ENCODE assay signal across 8 cellular contexts in genomic region chr13:45055198-45055901, GRCh38.
A peak's percentile ranks its signal among the peaks of the same experiment; 100 is the strongest.
DNase-seq lines count a peak whose midpoint lies in the region; ATAC-seq and TF ChIP-seq lines count a peak whose summit lies in the region.

No MANE protein-coding gene starts in this region.

- H3K27ac Mint-ChIP-seq in stimulated activated naive CD8-positive, alpha-beta T cell treated with anti-CD3 and anti-CD28 coated beads, Interleukin-15, amount 100 ng/mL, for 72 hours = no peak overlapping the region
- H3K27ac Mint-ChIP-seq in T-helper 17 cell = no peak overlapping the region

- no peak overlapping the region for H3K4me3 ChIP-seq in left ventricle myocardium inferior

- H3K27ac ChIP-seq in left ventricle myocardium inferior (replicated peaks) = peak overlapping the region; percentile 16

- no peaks in the 10 kb centered on the region for H3K36me3 ChIP-seq in left ventricle myocardium inferior

- H3K4me3 Mint-ChIP-seq in stimulated activated naive CD8-positive, alpha-beta T cell treated with anti-CD3 and anti-CD28 coated beads, Interleukin-15, amount 100 ng/mL, for 72 hours = peak overlapping the region; percentile 45 to 61
- H3K4me3 Mint-ChIP-seq in T-helper 17 cell = no peak overlapping the region

- peaks cover 15% of the 10 kb centered on the region for H3K4me1 ChIP-seq in left ventricle myocardium inferior

- no peak for ATAC-seq in Right ventricle myocardium inferior
- ATAC-seq in stimulated activated naive CD8-positive, alpha-beta T cell treated with anti-CD3 and anti-CD28 coated beads, Interleukin-15, amount 100 ng/mL, for 72 hours = peak; percentile 100
- no peak for ATAC-seq in T-helper 17 cell

- intact Hi-C loops in left ventricle myocardium inferior (cut with micrococcal nuclease) (no loop called here), Right ventricle myocardium inferior (cut with DNase I) (no loop called here)

- H3K27me3 ChIP-seq in left ventricle myocardium inferior (ENCODE audit: low read depth) = no peaks in the 10 kb centered on the region

- no peak for TF ChIP-seq CTCF in left ventricle myocardium inferior (IDR thresholded peaks at IDR 0.05; ENCODE audit: borderline replicate concordance)

- H3K4me1 Mint-ChIP-seq in stimulated activated naive CD8-positive, alpha-beta T cell treated with anti-CD3 and anti-CD28 coated beads, Interleukin-15, amount 100 ng/mL, for 72 hours = peaks cover 30% of the 10 kb centered on the region
- H3K4me1 Mint-ChIP-seq in T-helper 17 cell = peaks cover 12% of the 10 kb centered on the region

- H3K9me3 Mint-ChIP-seq in stimulated activated naive CD8-positive, alpha-beta T cell treated with anti-CD3 and anti-CD28 coated beads, Interleukin-15, amount 100 ng/mL, for 72 hours = no peaks in the 10 kb centered on the region

- H3K9me3 ChIP-seq in left ventricle myocardium inferior (replicated peaks) (no peaks in the 10 kb centered on the region), T-helper 17 cell (ENCODE audit: control insufficient read depth, low read length, poor library complexity, severe bottlenecking) (no peaks in the 10 kb centered on the region)

- peaks cover 4% of the 10 kb centered on the region for H3K36me3 Mint-ChIP-seq in T-helper 17 cell (ENCODE audit: low read depth)

- peaks cover 58% of the 10 kb centered on the region for H3K27me3 Mint-ChIP-seq in stimulated activated naive CD8-positive, alpha-beta T cell treated with anti-CD3 and anti-CD28 coated beads, Interleukin-15, amount 100 ng/mL, for 72 hours
- H3K27me3 Mint-ChIP-seq in T-helper 17 cell = peaks cover 36% of the 10 kb centered on the region

- no peak for DNase-seq in left ventricle myocardium inferior
- no peak for DNase-seq in Right ventricle myocardium inferior (ENCODE audit: missing footprints)
- DNase-seq in HS-27A (ENCODE audit: low read depth) = peak; percentile 59
- DNase-seq in activated T-helper 9 cell treated with anti-CD3 and anti-CD28 coated beads, Interleukin-2, amount 50 U/mL, for 16 hours (ENCODE audit: low read depth) = peak; percentile 41
- DNase-seq in kidney tubule cell (ENCODE audit: low spot score) = peak; percentile 91
- peak; percentile 51 to 74 for DNase-seq in stimulated activated naive CD8-positive, alpha-beta T cell treated with anti-CD3 and anti-CD28 coated beads, Interleukin-15, amount 100 ng/mL, for 72 hours
- DNase-seq in HK-2 (ENCODE audit: unreplicated experiment) = no peak
- no peak for DNase-seq in T-helper 17 cell

Comparison
In these comparisons a context has a peak if more than half of its experiments do, and no peak if none do; other contexts are left out.
1. DNase-seq: peak in HS-27A (single experiment), activated T-helper 9 cell treated with anti-CD3 and anti-CD28 coated beads, Interleukin-2, amount 50 U/mL, for 16 hours (single experiment), kidney tubule cell (single experiment) and stimulated activated naive CD8-positive, alpha-beta T cell treated with anti-CD3 and anti-CD28 coated beads, Interleukin-15, amount 100 ng/mL, for 72 hours (2 of 2); none in left ventricle myocardium inferior (single experiment), Right ventricle myocardium inferior (single experiment), HK-2 (single experiment) and T-helper 17 cell (0 of 3).